In genomic region chr19:32691291-32691951, GRCh38 we compare ENCODE assay signal across 8 cellular contexts. TPM values are rescaled to one million over a fixed set of nuclear protein-coding genes. Genes with fewer than 3 reads are reported as not detected.
DNase-seq lines count a peak whose midpoint lies in the region; ATAC-seq, FAIRE-seq and TF ChIP-seq lines count a peak whose summit lies in the region.

TSS of gene NUDT19 (plus strand) at chr19:32691821. CDS start at chr19:32691961, 140 bp downstream.

- H3K9me3 ChIP-seq in T-helper 17 cell (ENCODE audit: control insufficient read depth, low read length, poor library complexity, severe bottlenecking) (no peaks in the 10 kb centered on the region), right cardiac atrium (ENCODE audit: control insufficient read depth, low read length) (no peaks in the 10 kb centered on the region)

- H3K27me3 Mint-ChIP-seq in T-helper 17 cell, result no peaks in the 10 kb centered on the region

- H3K36me3 Mint-ChIP-seq in T-helper 17 cell (ENCODE audit: low read depth), result peaks cover 5% of the 10 kb centered on the region

- H3K4me3 ChIP-seq in right cardiac atrium (ENCODE audit: low read length), result peak within 1 kb of the TSS; percentile 53

- peak within 1 kb of the TSS; percentile 93 for H3K4me3 Mint-ChIP-seq in T-helper 17 cell

- ATAC-seq in GM18498 (IDR thresholded peaks at IDR 0.05; ENCODE audit: unreplicated experiment), result peak; percentile 92
- ATAC-seq in HG02840 (IDR thresholded peaks at IDR 0.05; ENCODE audit: low FRiP score, unreplicated experiment), result peak; percentile 77
- ATAC-seq in T-helper 17 cell, result peak; percentile 88
- ATAC-seq in right cardiac atrium, result peak; percentile 98

- H3K27me3 ChIP-seq in right cardiac atrium (ENCODE audit: control insufficient read depth, insufficient read depth), result no peaks in the 10 kb centered on the region

- DNase-seq in NCI-H1436 (lab: John Stamatoyannopoulos, UW) (peak; percentile 88), T-helper 17 cell (peak; percentile 46 to 61 (median 56)), right cardiac atrium (peak; percentile 86 to 96 (median 95)), renal cortical epithelial cell (ENCODE audit: low read depth) (peak; percentile 64), D721Med (ENCODE audit: insufficient read length, low spot score) (no peak)

- 6% methylated on average over 32 of the region's 32 CpGs for WGBS in right cardiac atrium

- H3K4me1 Mint-ChIP-seq in T-helper 17 cell, result peaks cover 35% of the 10 kb centered on the region

- intact Hi-C loops in right cardiac atrium (cut with DNase I), result no loop called here

- FAIRE-seq in D721Med (lab: Jason Lieb, UNC), result no peak

- peak within 1 kb of the TSS; percentile 92 for H3K27ac Mint-ChIP-seq in T-helper 17 cell

- H3K27ac ChIP-seq in angular gyrus (ENCODE audit: low read depth, low read length), result peak within 1 kb of the TSS; percentile 64
- H3K27ac ChIP-seq in right cardiac atrium (ENCODE audit: low read length), result peak within 1 kb of the TSS; percentile 46

- peaks cover 2% of the 10 kb centered on the region for H3K4me1 ChIP-seq in right cardiac atrium (ENCODE audit: control insufficient read depth, insufficient read depth, low read length)

- TF ChIP-seq CTCF in D721Med (IDR thresholded peaks at IDR 0.05; ENCODE audit: insufficient read depth, missing control alignments), result no peak

RNA-seq across cellular contexts. Expression of gene NUDT19, which starts in this region (rescaled TPM):
- total RNA-seq in T-helper 17 cell, result 10 to 100 TPM; 10.2 to 10.5 TPM
- total RNA-seq in right cardiac atrium, result 10 to 100 TPM in 3 of 4 donors, 1 to 10 TPM in 1; 9.3 to 16.9 (median 14.0) TPM
- polyA plus RNA-seq in right cardiac atrium, result 12.3 TPM
- total RNA-seq in renal cortical epithelial cell, result 13.5 and 14.6 TPM in 2 replicates
